ENCODE assay signal across 16 cellular contexts in the genomic region with DNA sequence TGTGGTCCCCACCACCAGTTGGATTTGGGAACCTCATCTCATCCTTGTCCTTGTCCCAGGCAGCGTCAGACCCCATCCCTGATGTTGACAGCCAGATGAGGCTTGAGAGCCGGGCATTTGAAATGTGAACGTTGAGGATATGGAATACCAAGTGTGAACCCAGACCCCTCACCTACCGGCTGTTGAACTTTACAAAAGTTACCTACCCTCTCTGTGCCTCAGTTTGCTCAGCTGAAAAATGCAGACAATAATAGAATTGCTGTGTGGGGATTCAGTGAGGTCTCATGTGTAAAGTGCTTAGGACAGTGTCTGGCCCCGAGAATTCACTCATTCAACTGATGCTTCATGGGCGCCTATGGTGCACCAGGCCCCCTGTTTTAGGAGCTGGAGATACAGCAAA. TPM values are rescaled to one million over a fixed set of nuclear protein-coding genes. Genes with fewer than 3 reads are reported as not detected.
DNase-seq lines count a peak whose midpoint lies in the region; ATAC-seq, FAIRE-seq and TF ChIP-seq lines count a peak whose summit lies in the region.
"Had no signal": no experiment of that assay in that cellular context is flagged by ENCODE, and none has a peak within 500 bp of the region (broad histone marks: within the 10 kb centered on the region; RNA-seq: fewer than 3 reads in every experiment).

No MANE protein-coding gene starts in this region.

- no peak overlapping the region for H3K18ac ChIP-seq in neuronal stem cell (ENCODE audit: low read length)

- no peak overlapping the region for H4K91ac ChIP-seq in neuronal stem cell (ENCODE audit: low read depth, low read length, poor library complexity)

- FAIRE-seq in GM12891 (lab: Jason Lieb, UNC), result peak; percentile 13
- FAIRE-seq: A204.1, H1 had no signal

- no peaks in the 10 kb centered on the region for H3K9me3 Mint-ChIP-seq in memory B cell
- H3K9me3 Mint-ChIP-seq: HFFc6 had no signal

- TF ChIP-seq POLR2A in GM12891 (IDR thresholded peaks at IDR 0.05; ENCODE audit: low read depth, low read length), result no peak

- no peak overlapping the region for H3K23ac ChIP-seq in neuronal stem cell (ENCODE audit: low read depth, low read length, poor library complexity)

- H3K9ac ChIP-seq in OCI-LY3 (ENCODE audit: low read length), result peak overlapping the region; percentile 47; the same call in 1 of the 2 replicates
- no peak overlapping the region for H3K9ac ChIP-seq in neuronal stem cell (ENCODE audit: low read depth, low read length, poor library complexity)

- ATAC-seq in memory B cell (ENCODE audit: low read depth), result no peak
- no peak for ATAC-seq in GM18517 (IDR thresholded peaks at IDR 0.05; ENCODE audit: unreplicated experiment)
- ATAC-seq in GM21423 (IDR thresholded peaks at IDR 0.05; ENCODE audit: unreplicated experiment), result no peak

- peaks cover 13% of the 10 kb centered on the region for H3K36me3 Mint-ChIP-seq in memory B cell
- H3K36me3 Mint-ChIP-seq: CD8-positive, alpha-beta memory T cell had no signal

- H3K27me3 ChIP-seq in OCI-LY3 (ENCODE audit: low read depth, low read length), result peaks cover 36% of the 10 kb centered on the region
- peaks cover 0 to 11% (median 0%) of the 10 kb centered on the region in 3 experiments for H3K27me3 ChIP-seq in neuronal stem cell (ENCODE audit: control insufficient read depth in 3 of 3, insufficient read depth in 3 of 3, low read depth in 1 of 3, low read length in 3 of 3)

- no peak overlapping the region for H3K4ac ChIP-seq in neuronal stem cell (ENCODE audit: low read length)

- H3K4me3 Mint-ChIP-seq in memory B cell, result no peak overlapping the region
- H3K4me3 Mint-ChIP-seq: CD8-positive, alpha-beta memory T cell; HFFc6 had no signal

- H3K4me2 ChIP-seq in OCI-LY3 (ENCODE audit: low read length) (peak overlapping the region; percentile 78), neuronal stem cell (ENCODE audit: insufficient read depth, low read length, poor library complexity, severe bottlenecking) (no peak overlapping the region)

- peak overlapping the region; percentile 17; the same call in 1 of the 2 replicates for H3K27ac ChIP-seq in OCI-LY3 (ENCODE audit: low read length)
- no peak overlapping the region for H3K27ac ChIP-seq in neuronal stem cell (replicated peaks; ENCODE audit: low read length)

- no peak for TF ChIP-seq CTCF in OCI-LY3 (IDR thresholded peaks at IDR 0.05; ENCODE audit: low read depth, low read length)

- H2AFZ ChIP-seq in OCI-LY3 (ENCODE audit: low read depth, low read length), result no peak overlapping the region
- no peak overlapping the region for H2AFZ ChIP-seq in neuronal stem cell (ENCODE audit: low read length)

- no peak overlapping the region for H3K14ac ChIP-seq in neuronal stem cell (ENCODE audit: low read length)

- H3K9me3 ChIP-seq in OCI-LY3 (ENCODE audit: insufficient read depth, low read length), result no peaks in the 10 kb centered on the region
- peaks cover 0 to 30% of the 10 kb centered on the region in 2 donors for H3K9me3 ChIP-seq in neuronal stem cell (replicated peaks in 1 of 2; ENCODE audit: control insufficient read depth in 2 of 2, insufficient read depth in 1 of 2, low read depth in 1 of 2, low read length in 2 of 2)
- H3K9me3 ChIP-seq: BE2C, Caco-2, HAP-1 had no signal

- H4K8ac ChIP-seq in neuronal stem cell (ENCODE audit: low read depth, low read length), result no peak overlapping the region

- peaks cover 5% of the 10 kb centered on the region; the same call in 1 of the 2 replicates for H3K79me2 ChIP-seq in OCI-LY3 (ENCODE audit: low read length)

- WGBS in neuronal stem cell (ENCODE audit: extremely low coverage in 2 of 2, insufficient read length in 2 of 2, insufficient replicate concordance in 1 of 2), 2 donors, result no CpG with 5 or more reads among the region's 6 CpGs

- no peak overlapping the region for H2BK15ac ChIP-seq in neuronal stem cell (ENCODE audit: low read length)

- H2AK5ac ChIP-seq in neuronal stem cell (ENCODE audit: low read depth, low read length), result no peak overlapping the region

- H3K4me1 ChIP-seq in OCI-LY3 (ENCODE audit: low read length) (peaks cover 61% of the 10 kb centered on the region), neuronal stem cell (ENCODE audit: control insufficient read depth in 2 of 2, insufficient read depth in 1 of 2, low read depth in 1 of 2, low read length in 2 of 2) (no peaks in the 10 kb centered on the region)
- H3K4me1 ChIP-seq: BE2C, HAP-1 had no signal

- peak overlapping the region; percentile 97 for H3K27ac Mint-ChIP-seq in memory B cell
- H3K27ac Mint-ChIP-seq: CD8-positive, alpha-beta memory T cell; HFFc6 had no signal

- H3K4me3 ChIP-seq in OCI-LY3 (ENCODE audit: low read length), result peak overlapping the region; percentile 60; the same call in 1 of the 2 replicates
- H3K4me3 ChIP-seq in neuronal stem cell (ENCODE audit: low read length in 2 of 2), result no peak overlapping the region
- H3K4me3 ChIP-seq: HAP-1 had no signal

- peaks cover 2% of the 10 kb centered on the region for H3K79me1 ChIP-seq in neuronal stem cell (ENCODE audit: low read depth, low read length)

- H4K20me1 ChIP-seq in OCI-LY3 (ENCODE audit: insufficient read depth, low read length), result peaks cover 14% of the 10 kb centered on the region; the same call in 1 of the 2 replicates

- H3K4me1 Mint-ChIP-seq in memory B cell, result peaks cover 45% of the 10 kb centered on the region
- H3K4me1 Mint-ChIP-seq: CD8-positive, alpha-beta memory T cell had no signal

- DNase-seq in GM12891 (ENCODE audit: insufficient read length, low spot score) (no peak), memory B cell (ENCODE audit: low spot score in 2 of 2) (no peak), neuronal stem cell (ENCODE audit: low spot score) (no peak), Kasumi-1 (lab: John Stamatoyannopoulos, UW) (no peak)
- DNase-seq: BE2C; Caco-2; CD8-positive, alpha-beta memory T cell; DND-41; HFFc6; KG1 had no signal

- H2BK5ac ChIP-seq in neuronal stem cell (ENCODE audit: low read length), result no peak overlapping the region

- no peaks in the 10 kb centered on the region for H3K27me3 Mint-ChIP-seq in memory B cell

- H2BK12ac ChIP-seq in neuronal stem cell (ENCODE audit: low read length), result no peak overlapping the region

- H3K36me3 ChIP-seq in OCI-LY3 (replicated peaks; ENCODE audit: low read depth, low read length) (peaks cover 21% of the 10 kb centered on the region), neuronal stem cell (replicated peaks in 1 of 2; ENCODE audit: control insufficient read depth in 2 of 2, insufficient read depth in 2 of 2, low read length in 2 of 2) (no peaks in the 10 kb centered on the region)
- H3K36me3 ChIP-seq: BE2C, HAP-1 had no signal

- no peak overlapping the region for H2BK120ac ChIP-seq in neuronal stem cell (ENCODE audit: low read depth, low read length)

TF ChIP-seq in GM12891, 5 proteins besides CTCF, POLR2A, EP300 and RAD21:
- TF ChIP-seq POU2F2 (IDR thresholded peaks at IDR 0.05; ENCODE audit: low read depth, low read length), result no peak
- no peak for TF ChIP-seq SPI1 (IDR thresholded peaks at IDR 0.05; ENCODE audit: low read depth, low read length)
- no peak for TF ChIP-seq POLR2AphosphoS5 (IDR thresholded peaks at IDR 0.05; ENCODE audit: low read depth, low read length)
- TF ChIP-seq TAF1 (IDR thresholded peaks at IDR 0.05; ENCODE audit: low read depth, low read length), result no peak
- TF ChIP-seq PAX5 (IDR thresholded peaks at IDR 0.05; ENCODE audit: insufficient read depth, low read length, severe bottlenecking), result no peak
TF ChIP-seq in GM12891: peak in this region for 0.

RNA-seq across cellular contexts. Expression of a gene that starts 0.7 kb away (rescaled TPM):
- not detected for polyA plus RNA-seq in GM12891 (2012; ENCODE audit: low read depth, missing spikeins)
- polyA plus RNA-seq in neuronal stem cell (2013, experiment 1 of 2), result 0.01 TPM
- not detected for polyA plus RNA-seq in neuronal stem cell (2013, experiment 2 of 2)
- polyA plus RNA-seq: CD8-positive, alpha-beta memory T cell; H1 had no signal

RNA-seq across cellular contexts. Expression of a gene that starts 17.1 kb away (rescaled TPM):
- polyA plus RNA-seq in GM12891 (2012; ENCODE audit: low read depth, missing spikeins), result not detected
- not detected for polyA plus RNA-seq in neuronal stem cell (2013, experiment 1 of 2)
- polyA plus RNA-seq in neuronal stem cell (2013, experiment 2 of 2), result not detected
- polyA plus RNA-seq: CD8-positive, alpha-beta memory T cell; H1 had no signal

RNA-seq across cellular contexts. Expression of a gene that starts 45.8 kb away (rescaled TPM):
- 2.9 TPM for polyA plus RNA-seq in GM12891 (2012; ENCODE audit: low read depth, missing spikeins)
- 4.1 TPM for polyA plus RNA-seq in neuronal stem cell (2013, experiment 1 of 2)
- 5.0 TPM for polyA plus RNA-seq in neuronal stem cell (2013, experiment 2 of 2)
